ENCODE assay signal across 8 cellular contexts in the genomic region with DNA sequence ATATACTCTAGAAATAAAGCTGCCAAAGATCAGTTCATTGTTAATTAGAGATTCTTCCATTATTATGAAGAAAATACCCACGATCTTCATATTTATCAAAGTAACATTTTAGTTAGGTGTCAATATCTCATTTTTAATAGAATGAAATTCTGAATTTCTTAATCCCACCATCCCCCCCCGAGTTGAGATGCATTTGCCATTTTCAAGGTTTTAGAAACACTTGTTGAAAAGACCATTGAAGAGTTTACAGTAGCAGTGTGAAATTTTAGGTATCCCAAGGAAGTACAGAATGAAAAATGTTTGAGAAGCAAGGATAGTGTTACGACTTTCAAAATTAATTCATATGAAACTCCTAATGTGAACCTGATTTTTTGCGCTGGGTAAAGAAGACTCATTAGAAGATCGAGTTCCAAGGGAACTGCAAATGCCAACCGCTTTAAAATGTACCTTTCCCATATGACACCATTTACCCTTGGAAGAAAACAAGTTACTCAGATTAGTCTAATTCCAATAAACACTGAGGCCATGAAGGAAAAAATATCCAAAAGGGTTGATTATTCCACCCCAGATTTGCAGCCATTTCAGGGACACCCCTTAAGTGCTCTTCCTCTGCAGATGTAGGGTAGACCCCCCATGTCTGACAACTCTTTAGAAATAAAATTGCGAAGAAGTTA. TPM values are rescaled to one million over a fixed set of nuclear protein-coding genes. Genes with fewer than 3 reads are reported as not detected.
DNase-seq lines count a peak whose midpoint lies in the region; TF ChIP-seq lines count a peak whose summit lies in the region.

No MANE protein-coding gene starts in this region.

- TF ChIP-seq POLR2A in transverse colon (IDR thresholded peaks at IDR 0.05) = no peak

- WGBS in transverse colon (ENCODE audit: low coverage in 1 of 2), 2 donors = 58 to 78% methylated on average over 6 to 7 of the region's 7 CpGs

- H3K4me2 ChIP-seq in SU-DHL-6 (ENCODE audit: low read depth, low read length, poor library complexity, severe bottlenecking) = peak overlapping the region; percentile 99

- TF ChIP-seq CTCF in SU-DHL-6 (IDR thresholded peaks at IDR 0.05; ENCODE audit: insufficient read depth, low read length, poor library complexity, severe bottlenecking) (no peak), transverse colon (IDR thresholded peaks at IDR 0.05) (no peak)

- no peaks in the 10 kb centered on the region for H4K20me1 ChIP-seq in SU-DHL-6 (ENCODE audit: low read depth, low read length)

- peak overlapping the region; percentile 93 for H3K4me3 Mint-ChIP-seq in activated naive CD4-positive, alpha-beta T cell treated with anti-CD3 and anti-CD28 coated beads, Interleukin-2, amount 50 U/mL, for 24 hours

- H3K27me3 ChIP-seq in SU-DHL-6 (ENCODE audit: low read length) (no peaks in the 10 kb centered on the region), iPS-15b (ENCODE audit: control insufficient read depth, insufficient read depth, low read length) (peaks cover 59% of the 10 kb centered on the region), transverse colon (peaks cover 86% of the 10 kb centered on the region)

- H3F3A ChIP-seq in SU-DHL-6 (ENCODE audit: insufficient read depth) = peaks cover 55% of the 10 kb centered on the region

- H3K9me3 Mint-ChIP-seq in activated naive CD4-positive, alpha-beta T cell treated with anti-CD3 and anti-CD28 coated beads, Interleukin-2, amount 50 U/mL, for 24 hours = peaks cover 5% of the 10 kb centered on the region

- peaks cover 60% of the 10 kb centered on the region for H3K79me2 ChIP-seq in SU-DHL-6 (ENCODE audit: insufficient read depth, low read length)

- H3K4me1 ChIP-seq in iPS-15b (ENCODE audit: control insufficient read depth, insufficient read depth, low read length) (no peaks in the 10 kb centered on the region), transverse colon (peaks cover 0 to 17% (median 8%) of the 10 kb centered on the region in 4 donors)

- peaks cover 4% of the 10 kb centered on the region for H3K36me3 Mint-ChIP-seq in activated naive CD4-positive, alpha-beta T cell treated with anti-CD3 and anti-CD28 coated beads, Interleukin-2, amount 50 U/mL, for 24 hours

- intact Hi-C loops in transverse colon (cut with DNase I; ENCODE audit: low total_unique reads) = no loop called here

- H3K9ac ChIP-seq in SU-DHL-6 (ENCODE audit: low read length) (peak overlapping the region; percentile 97), iPS-15b (ENCODE audit: low read depth, low read length) (no peak overlapping the region)

- no peak for TF ChIP-seq EP300 in transverse colon (IDR thresholded peaks at IDR 0.05; ENCODE audit: low read depth)

- in situ Hi-C loops in transverse colon (cut with MboI; ENCODE audit: low pct_ligation_motif_present in 1 of 4, low pct_unique_long_range_greater_than_20kb in 1 of 4, low sequenced_read_pairs in 3 of 4) = no loop called here

- H3K4me3 ChIP-seq in SU-DHL-6 (ENCODE audit: insufficient read depth, low read length, poor library complexity, severe bottlenecking) = peak overlapping the region; percentile 98
- peak overlapping the region; percentile 8 for H3K4me3 ChIP-seq in iPS-15b (ENCODE audit: low read depth, low read length)
- peak overlapping the region in 3 of 4 donors; percentile 6 to 46 (median 22) for H3K4me3 ChIP-seq in transverse colon

- peak overlapping the region; percentile 98 for H3K27ac Mint-ChIP-seq in activated naive CD4-positive, alpha-beta T cell treated with anti-CD3 and anti-CD28 coated beads, Interleukin-2, amount 50 U/mL, for 24 hours

- peak overlapping the region; percentile 93 for H3K27ac ChIP-seq in SU-DHL-6 (ENCODE audit: low read depth, low read length)
- H3K27ac ChIP-seq in transverse colon = peak overlapping the region; percentile 31 to 52 (median 44)

- H3K36me3 ChIP-seq in SU-DHL-6 (ENCODE audit: low read length) (peaks cover 4% of the 10 kb centered on the region; the same call in 1 of the 2 replicates), iPS-15b (ENCODE audit: control insufficient read depth, insufficient read depth, low read length) (no peaks in the 10 kb centered on the region), transverse colon (no peaks in the 10 kb centered on the region)

- peaks cover 64% of the 10 kb centered on the region for H3K4me1 Mint-ChIP-seq in activated naive CD4-positive, alpha-beta T cell treated with anti-CD3 and anti-CD28 coated beads, Interleukin-2, amount 50 U/mL, for 24 hours

- DNase-seq in activated naive CD4-positive, alpha-beta T cell (lab: John Stamatoyannopoulos, UW) = no peak
- DNase-seq in transverse colon (no peak), KG1 (lab: John Stamatoyannopoulos, UW) (no peak), SHP77 (lab: John Stamatoyannopoulos, UW) (no peak), cerebellum (ENCODE audit: low spot score) (no peak)

- H3K27me3 Mint-ChIP-seq in activated naive CD4-positive, alpha-beta T cell treated with anti-CD3 and anti-CD28 coated beads, Interleukin-2, amount 50 U/mL, for 24 hours = no peaks in the 10 kb centered on the region

- H3K9me3 ChIP-seq in SU-DHL-6 (ENCODE audit: insufficient read depth, low read length) (no peaks in the 10 kb centered on the region), iPS-15b (ENCODE audit: control insufficient read depth, insufficient read depth, low read length) (no peaks in the 10 kb centered on the region), transverse colon (no peaks in the 10 kb centered on the region)

- H2AFZ ChIP-seq in SU-DHL-6 (ENCODE audit: low read depth, low read length, severe bottlenecking) = no peak overlapping the region

- H3K9me2 ChIP-seq in SU-DHL-6 (replicated peaks; ENCODE audit: insufficient read depth, low read length) = no peaks in the 10 kb centered on the region

RNA-seq across cellular contexts. Expression of gene IKZF3, which starts 0.7 kb away (rescaled TPM):
- 10 to 100 TPM in 1 of 4 donors, 1 to 10 TPM in 3; 2.2 to 13.5 (median 3.0) TPM for total RNA-seq in transverse colon
- total RNA-seq in cerebellum = not detected

RNA-seq across cellular contexts. Expression of gene ZPBP2, which starts 4.6 kb away (rescaled TPM):
- total RNA-seq in transverse colon = under 1 TPM in 1 of 4 donors, not detected in 3; 0.27 TPM
- total RNA-seq in cerebellum = not detected

RNA-seq across cellular contexts. Expression of gene GSDMB, which starts 55.1 kb away (rescaled TPM):
- 100 to 1,000 TPM; 109 to 142 (median 116) TPM for total RNA-seq in transverse colon
- total RNA-seq in cerebellum = 16.2 TPM

Comparison
In these comparisons a context has a peak if more than half of its experiments do, and no peak if none do; other contexts are left out.
1. H3K4me3 ChIP-seq: peak in every context shown above with its lines; median percentile 98 in SU-DHL-6; 22 in transverse colon; 8 in iPS-15b.